8 cellular contexts compared by ENCODE assay signal in genomic region chr2:27356056-27356381, GRCh38. TPM values are rescaled to one million over a fixed set of nuclear protein-coding genes. Genes with fewer than 3 reads are reported as not detected.
DNase-seq lines count a peak whose midpoint lies in the region; ATAC-seq and TF ChIP-seq lines count a peak whose summit lies in the region.

No MANE protein-coding gene starts in this region.

- peaks cover 55% of the 10 kb centered on the region for H3K4me1 Mint-ChIP-seq in activated naive CD8-positive, alpha-beta T cell (ENCODE audit: low read depth)

- H3K9me3 ChIP-seq in right cardiac atrium (ENCODE audit: control insufficient read depth, low read length), result no peaks in the 10 kb centered on the region

- no peak for TF ChIP-seq CTCF in GM13976 (IDR thresholded peaks at IDR 0.05; ENCODE audit: borderline replicate concordance, control extremely low read depth, extremely low read depth, insufficient read depth, missing control alignments)
- no peak for TF ChIP-seq CTCF in retinal pigment epithelial cell (conservative IDR thresholded peaks at IDR 0.05; ENCODE audit: low read depth, low read length)

- H3K4me3 Mint-ChIP-seq in activated naive CD8-positive, alpha-beta T cell, result peak overlapping the region; percentile 99

- H3K27me3 ChIP-seq in right cardiac atrium (ENCODE audit: control insufficient read depth, insufficient read depth), result no peaks in the 10 kb centered on the region

- H3K36me3 Mint-ChIP-seq in activated naive CD8-positive, alpha-beta T cell, result no peaks in the 10 kb centered on the region

- peak; percentile 17 for ATAC-seq in HG02870 (IDR thresholded peaks at IDR 0.05; ENCODE audit: unreplicated experiment)
- peak; percentile 19 to 31 for ATAC-seq in right cardiac atrium

- no peaks in the 10 kb centered on the region for H3K9me3 Mint-ChIP-seq in activated naive CD8-positive, alpha-beta T cell (ENCODE audit: low read depth)

- peak overlapping the region; percentile 96 for H3K27ac ChIP-seq in right cardiac atrium (ENCODE audit: low read length)

- DNase-seq in AG08395 (ENCODE audit: low spot score), result peak; percentile 65
- peak; percentile 74 for DNase-seq in GM13976 (ENCODE audit: low spot score)
- DNase-seq in NCI-H2196 treated with DMSO at 0.1 percent for 48 hours (lab: John Stamatoyannopoulos, UW; ENCODE audit: unreplicated experiment), result peak; percentile 48
- peak; percentile 43 to 70 (median 68) for DNase-seq in right cardiac atrium
- DNase-seq in retinal pigment epithelial cell (ENCODE audit: low read depth), result no peak
- no peak for DNase-seq in stimulated activated CD4-positive, alpha-beta T cell treated with anti-CD3 and anti-CD28 coated beads, Interleukin-4, amount 100 ng/mL, for 1 hour

- in situ Hi-C loops in GM13976 (cut with MboI; ENCODE audit: low sequenced_read_pairs, unreplicated experiment), result no loop called here

- H3K4me3 ChIP-seq in right cardiac atrium (ENCODE audit: low read length) (peak overlapping the region; percentile 53), retinal pigment epithelial cell (ENCODE audit: low read length) (peak overlapping the region; percentile 80)

- no peaks in the 10 kb centered on the region for H3K27me3 Mint-ChIP-seq in activated naive CD8-positive, alpha-beta T cell

- peak overlapping the region; percentile 100 for H3K27ac Mint-ChIP-seq in activated naive CD8-positive, alpha-beta T cell

- intact Hi-C loops in right cardiac atrium (cut with DNase I), result no loop called here

- WGBS in right cardiac atrium, result under 1% methylated on average over 12 of the region's 12 CpGs

- H3K4me1 ChIP-seq in right cardiac atrium (ENCODE audit: control insufficient read depth, insufficient read depth, low read length), result peaks cover 2% of the 10 kb centered on the region

RNA-seq across cellular contexts. Expression of gene GTF3C2, which starts 0.5 kb away (rescaled TPM):
- total RNA-seq in right cardiac atrium, result 10 to 100 TPM; 24.8 to 32.1 (median 26.6) TPM
- polyA plus RNA-seq in right cardiac atrium, result 16.9 TPM

RNA-seq across cellular contexts. Expression of gene EIF2B4, which starts 14.1 kb away (rescaled TPM):
- 10 to 100 TPM; 31.8 to 36.0 (median 33.9) TPM for total RNA-seq in right cardiac atrium
- polyA plus RNA-seq in right cardiac atrium, result 31.2 TPM

RNA-seq across cellular contexts. Expression of gene SNX17, which starts 14.4 kb away (rescaled TPM):
- total RNA-seq in right cardiac atrium, result 10 to 100 TPM; 61.7 to 74.8 (median 68.2) TPM
- 54.8 TPM for polyA plus RNA-seq in right cardiac atrium

RNA-seq across cellular contexts. Expression of gene ZNF513, which starts 24.5 kb away (rescaled TPM):
- 10 to 100 TPM in 1 of 4 donors, 1 to 10 TPM in 3; 8.1 to 13.1 (median 8.5) TPM for total RNA-seq in right cardiac atrium
- polyA plus RNA-seq in right cardiac atrium, result 9.6 TPM

RNA-seq across cellular contexts. Expression of gene MPV17, which starts 33.1 kb away (rescaled TPM):
- total RNA-seq in right cardiac atrium, result 10 to 100 TPM; 40.3 to 77.1 (median 56.4) TPM
- polyA plus RNA-seq in right cardiac atrium, result 98.2 TPM

Comparison
In these comparisons a context has a peak if more than half of its experiments do, and no peak if none do; other contexts are left out.
1. DNase-seq: peak in AG08395 (single experiment), GM13976 (single experiment), NCI-H2196 treated with DMSO at 0.1 percent for 48 hours (single experiment) and right cardiac atrium (3 of 3); none in retinal pigment epithelial cell (single experiment) and stimulated activated CD4-positive, alpha-beta T cell treated with anti-CD3 and anti-CD28 coated beads, Interleukin-4, amount 100 ng/mL, for 1 hour (single experiment).